14 cellular contexts compared by ENCODE assay signal in the genomic region with DNA sequence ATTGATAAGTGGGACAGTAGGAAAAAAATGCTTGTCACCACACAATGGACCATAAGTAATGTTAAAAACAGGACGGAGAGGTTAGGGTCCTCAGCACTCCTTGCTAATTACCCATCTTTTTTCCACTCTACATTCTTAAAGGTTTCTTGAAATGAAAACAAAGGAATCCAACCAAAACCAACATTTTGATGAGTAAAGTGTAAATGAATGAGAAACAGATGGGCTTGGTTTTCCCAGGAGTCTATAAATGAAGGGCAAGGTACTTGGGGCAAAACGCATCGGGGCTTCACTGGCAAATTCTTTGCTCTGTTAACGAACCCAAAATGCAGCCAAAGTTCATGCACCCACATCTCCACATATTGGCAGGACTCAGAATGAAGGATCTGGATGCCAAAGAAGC.
"Had no signal": no experiment of that assay in that cellular context is flagged by ENCODE, and none has a peak within 500 bp of the region (broad histone marks: within the 10 kb centered on the region; RNA-seq: fewer than 3 reads in every experiment).

No MANE protein-coding gene starts in this region.

- H3K4me3 ChIP-seq: ascending aorta, tibial artery had no signal

- DNase-seq: activated CD4-positive, alpha-beta memory T cell treated with anti-CD3 and anti-CD28 coated beads, Interleukin-2, amount 10 ng/mL, durations not matched to agents 7 days and 5 days; activated CD4-positive, alpha-beta T cell treated with anti-CD3 and anti-CD28 coated beads for 36 hours; activated gamma-delta T cell treated with Interleukin-2 at 50 U/mL for 16 hours; activated T-cell treated with anti-CD3 and anti-CD28 coated beads, Interleukin-2, amount 50 U/mL, for 72 hours; hypothalamus; midbrain; naive thymus-derived CD4-positive, alpha-beta T cell; stimulated activated CD4-positive, alpha-beta T cell treated with anti-CD3 and anti-CD28 coated beads, Interleukin-1b, Interleukin-23, amount 100 ng/mL, for 48 hours; T-cell; tibial artery had no signal

- ATAC-seq: activated CD4-positive, alpha-beta T cell treated with anti-CD3 and anti-CD28 coated beads for 36 hours; activated T-cell treated with anti-CD3 and anti-CD28 coated beads, Interleukin-2, amount 50 U/mL, for 72 hours; naive thymus-derived CD4-positive, alpha-beta T cell; stimulated activated memory B cell treated with anti-CD40 and anti-IgM and Interleukin-4, amounts not matched to agents 10 μg/mL and 1 μg/mL and 100 μg/mL, for 72 hours; T-cell had no signal

- H3K9me3 ChIP-seq: ascending aorta, neutrophil, tibial artery had no signal

- H3K4me1 ChIP-seq: ascending aorta had no signal

- H3K36me3 ChIP-seq: ascending aorta, neutrophil, tibial artery had no signal

- H3K27me3 ChIP-seq: ascending aorta, neutrophil, tibial artery had no signal

- H3K27ac ChIP-seq: ascending aorta, neutrophil, tibial artery, VCaP had no signal
